In the genomic region with DNA sequence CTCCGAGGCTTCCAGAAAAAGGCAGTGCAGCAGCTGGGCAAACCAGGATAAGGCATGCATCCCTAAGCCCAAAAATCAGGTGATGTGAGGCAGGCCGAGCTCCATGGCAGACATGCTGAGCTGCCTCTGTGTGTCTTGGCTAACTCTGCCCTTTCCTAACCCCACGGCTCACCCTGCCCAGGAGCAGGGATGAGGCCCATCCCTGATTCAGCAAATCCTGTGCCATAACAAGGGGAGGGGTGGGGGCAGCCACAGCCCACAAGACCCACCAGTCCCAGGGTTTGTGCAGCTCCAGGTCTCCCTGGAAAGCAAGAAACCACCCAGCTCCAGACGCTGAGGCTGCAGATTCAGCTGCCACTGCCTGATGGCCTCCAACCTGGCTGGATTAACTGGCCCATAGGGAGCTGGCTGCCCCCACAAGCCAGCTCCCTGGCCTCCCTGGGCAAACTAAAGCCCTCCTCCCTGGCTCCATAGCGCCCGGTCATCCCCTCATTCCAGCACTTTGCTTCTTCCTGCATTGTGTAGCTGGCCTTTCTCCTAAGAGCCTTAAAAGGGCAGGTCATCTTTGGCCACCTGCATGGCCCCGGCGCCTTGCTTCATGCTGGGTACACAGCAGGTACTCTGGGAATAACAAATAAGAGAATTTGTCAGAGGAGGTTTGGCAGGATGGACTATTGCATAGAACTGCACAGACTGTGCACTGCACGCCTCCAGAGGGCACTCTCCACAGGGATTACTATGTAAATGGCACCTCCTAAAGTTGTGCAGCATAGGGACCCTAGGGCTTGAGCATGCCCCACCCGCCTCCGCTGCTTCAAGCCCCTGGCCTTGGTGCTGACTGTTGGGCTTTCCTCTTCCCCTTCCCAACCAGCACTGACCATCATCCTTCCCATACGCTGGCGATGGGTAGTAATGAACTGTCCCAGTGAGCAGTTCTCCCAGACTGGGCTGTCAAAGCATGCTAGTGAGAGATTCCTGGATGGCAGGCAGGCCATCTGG, we compare ENCODE assay signal across 8 cellular contexts. TPM values are rescaled to one million over a fixed set of nuclear protein-coding genes. Genes with fewer than 3 reads are reported as not detected.
DNase-seq lines count a peak whose midpoint lies in the region; ATAC-seq and TF ChIP-seq lines count a peak whose summit lies in the region.

No MANE protein-coding gene starts in this region.

- no peak overlapping the region for H2AFZ ChIP-seq in PC-3 (ENCODE audit: low read length)

- H3K4me3 ChIP-seq in PC-3 (ENCODE audit: low read length) (no peak overlapping the region), upper lobe of right lung (no peak overlapping the region)

- POLR2A ChIA-PET in PC-3 (lab: Charles Lee; ENCODE audit: unreplicated experiment) = interaction anchor here (0.5 to 0.6 kb wide), 2 partner anchors 76 to 133 kb away, joined by 4 read pairs; partner anchors contain the start of genes C2orf76 and DBI

- TF ChIP-seq CTCF in PC-3 (conservative IDR thresholded peaks at IDR 0.05; ENCODE audit: low read depth, low read length) = peak; percentile 56
- TF ChIP-seq CTCF in upper lobe of right lung (IDR thresholded peaks at IDR 0.05) = peak; percentile 14

- CTCF ChIA-PET in PC-3 (lab: Charles Lee) = no interaction called here

- H3K4me1 ChIP-seq in PC-3 (ENCODE audit: insufficient read depth, low read length) = peaks cover 30% of the 10 kb centered on the region
- no peaks in the 10 kb centered on the region for H3K4me1 ChIP-seq in upper lobe of right lung

- H3K27ac ChIP-seq in PC-3 (ENCODE audit: low read length) (no peak overlapping the region), upper lobe of right lung (no peak overlapping the region)

- H3K9me2 ChIP-seq in PC-3 (replicated peaks; ENCODE audit: low read length) = no peaks in the 10 kb centered on the region

- 0 out of 2 replicates have a peak, but pooled peaks cover under 1% of the 10 kb centered on the region for H3K79me2 ChIP-seq in PC-3 (ENCODE audit: low read length)

- BruUV-seq in PC-3 (replicated peaks; lab: Mats Ljungman, UMichigan) = no TSS peak

- no peak overlapping the region for H3K4me2 ChIP-seq in PC-3 (ENCODE audit: low read length)

- DNase-seq in Right ventricle myocardium superior (no peak), cardiac septum (ENCODE audit: low spot score) (no peak), PC-3 (peak; percentile 23), upper lobe of right lung (no peak), NCI-H2227 treated with DMSO at 0.1 percent for 48 hours (lab: John Stamatoyannopoulos, UW) (no peak)

- H3K36me3 ChIP-seq in PC-3 (ENCODE audit: low read depth, low read length) (no peaks in the 10 kb centered on the region), upper lobe of right lung (no peaks in the 10 kb centered on the region)

- H3K9me3 ChIP-seq in PC-3 (ENCODE audit: low read length) (no peaks in the 10 kb centered on the region), upper lobe of right lung (no peaks in the 10 kb centered on the region)

- H4K20me1 ChIP-seq in PC-3 (ENCODE audit: low read length) = no peaks in the 10 kb centered on the region

- no peaks in the 10 kb centered on the region for H3F3A ChIP-seq in PC-3 (ENCODE audit: low read length, unreplicated experiment)

- no peaks in the 10 kb centered on the region for H3K27me3 ChIP-seq in PC-3 (ENCODE audit: low read length)
- no peaks in the 10 kb centered on the region for H3K27me3 ChIP-seq in upper lobe of right lung

- peak; percentile 36 for ATAC-seq in Right ventricle myocardium superior (ENCODE audit: poor library complexity)
- ATAC-seq in PC-3 = no peak; the same call in 1 of the 2 replicates
- ATAC-seq in esophagus mucosa = peak; percentile 62
- peak; percentile 29 for ATAC-seq in upper lobe of right lung
- no peak for ATAC-seq in GM18502 (IDR thresholded peaks at IDR 0.05; ENCODE audit: poor library complexity, unreplicated experiment)
- ATAC-seq in GM18861 (IDR thresholded peaks at IDR 0.05; ENCODE audit: unreplicated experiment) = no peak

- H3K9ac ChIP-seq in PC-3 (ENCODE audit: low read length) = no peak overlapping the region

- intact Hi-C loops in Right ventricle myocardium superior (cut with DNase I) (no loop called here), cardiac septum (cut with DNase I) (no loop called here), PC-3 (cut with micrococcal nuclease) (no loop called here), upper lobe of right lung (cut with DNase I) (no loop called here)

RNA-seq across cellular contexts. Expression of gene STEAP3, which starts 10.7 kb away (rescaled TPM):
- total RNA-seq in Right ventricle myocardium superior = 10.8 TPM
- total RNA-seq in cardiac septum = 10.7 TPM
- total RNA-seq in PC-3 (2014; rRNA removed) = 24.6 and 27.3 TPM in 2 replicates
- 11.6 TPM for total RNA-seq in esophagus mucosa
- total RNA-seq in upper lobe of right lung = 14.1 TPM

Comparison
In these comparisons a context has a peak if more than half of its experiments do, and no peak if none do; other contexts are left out.
1. ATAC-seq: peak in Right ventricle myocardium superior (single experiment), esophagus mucosa (single experiment) and upper lobe of right lung (single experiment); none in PC-3 (single experiment), GM18502 (single experiment) and GM18861 (single experiment).